In genomic region chrX:102339312-102340298, GRCh38 we compare ENCODE assay signal across 12 cellular contexts.
DNase-seq lines count a peak whose midpoint lies in the region; ATAC-seq and TF ChIP-seq lines count a peak whose summit lies in the region.
"Had no signal": no experiment of that assay in that cellular context is flagged by ENCODE, and none has a peak within 500 bp of the region (broad histone marks: within the 10 kb centered on the region; RNA-seq: fewer than 3 reads in every experiment).

No MANE protein-coding gene starts in this region.

- RAD21 ChIA-PET in HCT116 (lab: Charles Lee; ENCODE audit: low non-redundant PET in 1 of 2, low total read pairs in 2 of 2, uncharacterized antibody in 2 of 2, unreplicated experiment in 2 of 2): no interaction called here

- no peaks in the 10 kb centered on the region for H3K4me1 ChIP-seq in HCT116 (ENCODE audit: control insufficient read depth in 1 of 2, insufficient read depth in 2 of 2, low read length in 2 of 2)
- H3K4me1 ChIP-seq: adrenal gland had no signal

- no peaks in the 10 kb centered on the region for H3K4me1 Mint-ChIP-seq in activated naive CD4-positive, alpha-beta T cell treated with anti-CD3 and anti-CD28 coated beads for 36 hours (ENCODE audit: low read depth)

- CTCF ChIA-PET in activated naive CD4-positive, alpha-beta T cell treated with anti-CD3 and anti-CD28 coated beads for 36 hours (lab: Charles Lee): no interaction called here
- CTCF ChIA-PET in HCT116 (lab: Charles Lee): no interaction called here

- no peaks in the 10 kb centered on the region for H3K27me3 Mint-ChIP-seq in activated naive CD4-positive, alpha-beta T cell treated with anti-CD3 and anti-CD28 coated beads for 36 hours (ENCODE audit: low read depth)

- in situ Hi-C loops in GM13976 (cut with MboI; ENCODE audit: low sequenced_read_pairs, unreplicated experiment): no loop called here

- no peaks in the 10 kb centered on the region for H3K79me2 ChIP-seq in HCT116 (ENCODE audit: insufficient read depth, low read length)

- H2AFZ ChIP-seq in HCT116 (ENCODE audit: low read depth, low read length, poor library complexity, severe bottlenecking): no peak overlapping the region

- BruUV-seq in HCT116 (replicated peaks; lab: Mats Ljungman, UMichigan): no TSS peak

- no peaks in the 10 kb centered on the region for H3K9me2 ChIP-seq in HCT116 (ENCODE audit: insufficient read depth)

- H3K27me3 ChIP-seq in HCT116 (ENCODE audit: insufficient read depth, low read length): no peaks in the 10 kb centered on the region; the same call in 1 of the 2 replicates

- H3K27ac ChIP-seq in HCT116 (ENCODE audit: low read depth, low read length) (no peak overlapping the region), coronary artery (no peak overlapping the region)
- H3K27ac ChIP-seq: VCaP had no signal

- DNase-seq in activated naive CD4-positive, alpha-beta T cell treated with Interleukin-2 at 50 U/mL for 16 hours: peak; percentile 3
- DNase-seq in activated naive CD4-positive, alpha-beta T cell treated with anti-CD3 and anti-CD28 coated beads for 36 hours: no peak
- DNase-seq in HCT116 (ENCODE audit: low read depth, low spot score): no peak
- peak; percentile 59 for DNase-seq in coronary artery (ENCODE audit: low spot score)
- DNase-seq in stimulated activated CD8-positive, alpha-beta memory T cell treated with anti-CD3 and anti-CD28 coated beads, Interleukin-4, amount 100 ng/mL, for 48 hours: peak; percentile 22
- DNase-seq in foreskin fibroblast: no peak
- DNase-seq in GM13976 (ENCODE audit: low spot score): no peak
- DNase-seq: AML-193, OCI-M1 had no signal

- H3K36me3 ChIP-seq in HCT116 (ENCODE audit: control insufficient read depth in 1 of 2, insufficient read depth in 2 of 2, low read length in 2 of 2): no peaks in the 10 kb centered on the region
- H3K36me3 ChIP-seq: adrenal gland had no signal

- peak; percentile 75 for ATAC-seq in HCT116
- ATAC-seq in GM21390 (IDR thresholded peaks at IDR 0.05; ENCODE audit: unreplicated experiment): no peak

- H3K9me3 ChIP-seq in HCT116 (ENCODE audit: control insufficient read depth in 1 of 2, insufficient read depth in 1 of 2, low read depth in 1 of 2, low read length in 2 of 2): no peaks in the 10 kb centered on the region
- H3K9me3 ChIP-seq: adrenal gland had no signal

- TF ChIP-seq RAD21 in HCT116 (IDR thresholded peaks at IDR 0.05; ENCODE audit: low read depth): no peak

- H3K4me3 ChIP-seq in HCT116 (replicated peaks in 1 of 2; ENCODE audit: low read depth in 1 of 2, low read length in 2 of 2): no peak overlapping the region
- H3K4me3 ChIP-seq in coronary artery: no peak overlapping the region
- no peak overlapping the region for H3K4me3 ChIP-seq in foreskin fibroblast (ENCODE audit: low read depth in 1 of 2, low read length in 2 of 2)
- H3K4me3 ChIP-seq: adrenal gland had no signal

- no peak for TF ChIP-seq CTCF in HCT116 (IDR thresholded peaks at IDR 0.05 in 2 of 3, conservative IDR thresholded peaks at IDR 0.05 in 1 of 3; ENCODE audit: borderline replicate concordance in 1 of 3, insufficient read depth in 1 of 3, low read depth in 2 of 3, low read length in 2 of 3)
- no peak for TF ChIP-seq CTCF in coronary artery (IDR thresholded peaks at IDR 0.05)
- TF ChIP-seq CTCF in foreskin fibroblast (IDR thresholded peaks at IDR 0.05; ENCODE audit: low read depth, low read length): no peak
- TF ChIP-seq CTCF in GM13976 (IDR thresholded peaks at IDR 0.05; ENCODE audit: borderline replicate concordance, control extremely low read depth, extremely low read depth, insufficient read depth, missing control alignments): no peak

- TF ChIP-seq POLR2A in HCT116 (IDR thresholded peaks at IDR 0.05; ENCODE audit: borderline replicate concordance, extremely low read depth, insufficient read depth, insufficient read length): no peak

- H3K9me3 Mint-ChIP-seq in activated naive CD4-positive, alpha-beta T cell treated with anti-CD3 and anti-CD28 coated beads for 36 hours: no peaks in the 10 kb centered on the region

- no peak overlapping the region for H3K9ac ChIP-seq in HCT116 (ENCODE audit: low read length)

- intact Hi-C loops in activated naive CD4-positive, alpha-beta T cell treated with anti-CD3 and anti-CD28 coated beads for 36 hours (cut with micrococcal nuclease): no loop called here
- intact Hi-C loops in HCT116 (cut with micrococcal nuclease): no loop called here

- no peaks in the 10 kb centered on the region for H4K20me1 ChIP-seq in HCT116 (ENCODE audit: insufficient read depth)

- POLR2A ChIA-PET in HCT116 (lab: Charles Lee): no interaction called here

- no peak overlapping the region for H3K4me2 ChIP-seq in HCT116 (ENCODE audit: low read length)

- H3K4me3 Mint-ChIP-seq in activated naive CD4-positive, alpha-beta T cell treated with anti-CD3 and anti-CD28 coated beads for 36 hours: no peak overlapping the region

- no peak overlapping the region for H3K27ac Mint-ChIP-seq in activated naive CD4-positive, alpha-beta T cell treated with anti-CD3 and anti-CD28 coated beads for 36 hours

- H3K36me3 Mint-ChIP-seq in activated naive CD4-positive, alpha-beta T cell treated with anti-CD3 and anti-CD28 coated beads for 36 hours (ENCODE audit: low read depth): no peaks in the 10 kb centered on the region

TF ChIP-seq in HCT116, 20 proteins besides CTCF, POLR2A, EP300 and RAD21:
- TF ChIP-seq ZFX (IDR thresholded peaks at IDR 0.05): no peak
- no peak for TF ChIP-seq JUND (IDR thresholded peaks at IDR 0.05)
- no peak for TF ChIP-seq YY1 (IDR thresholded peaks at IDR 0.05; ENCODE audit: extremely low read depth, insufficient replicate concordance, low read depth, low read length)
- TF ChIP-seq ATF3 (IDR thresholded peaks at IDR 0.05): no peak
- TF ChIP-seq SIN3A (IDR thresholded peaks at IDR 0.05; ENCODE audit: low read depth): no peak
- TF ChIP-seq POLR2AphosphoS5 (IDR thresholded peaks at IDR 0.05; ENCODE audit: low read depth, low read length): no peak
- no peak for TF ChIP-seq MAX (IDR thresholded peaks at IDR 0.05)
- no peak for TF ChIP-seq ZNF274 (IDR thresholded peaks at IDR 0.05; ENCODE audit: low read depth, low read length)
- no peak for TF ChIP-seq SP1 (IDR thresholded peaks at IDR 0.05; ENCODE audit: low read depth)
- TF ChIP-seq ELF1 (IDR thresholded peaks at IDR 0.05; ENCODE audit: borderline replicate concordance, low read depth): no peak
- no peak for TF ChIP-seq ZBTB33 (IDR thresholded peaks at IDR 0.05; ENCODE audit: extremely low read depth, insufficient replicate concordance, low read length)
- TF ChIP-seq EZH2 (IDR thresholded peaks at IDR 0.05): no peak
- no peak for TF ChIP-seq CEBPB (IDR thresholded peaks at IDR 0.05; ENCODE audit: low read depth)
- TF ChIP-seq EZH2phosphoT487 (IDR thresholded peaks at IDR 0.05; ENCODE audit: borderline replicate concordance): no peak
- no peak for TF ChIP-seq REST (IDR thresholded peaks at IDR 0.05; ENCODE audit: low read depth)
- no peak for TF ChIP-seq CBX3 (IDR thresholded peaks at IDR 0.05; ENCODE audit: low read depth)
- TF ChIP-seq TCF7L2 (IDR thresholded peaks at IDR 0.05; ENCODE audit: borderline replicate concordance, extremely low read depth, insufficient read depth, insufficient read length): no peak
- TF ChIP-seq EGR1 (IDR thresholded peaks at IDR 0.05; ENCODE audit: low read depth): no peak

Comparison
In these comparisons a context has a peak if more than half of its experiments do, and no peak if none do; other contexts are left out.
1. DNase-seq: peak in activated naive CD4-positive, alpha-beta T cell treated with Interleukin-2 at 50 U/mL for 16 hours (single experiment), coronary artery (single experiment) and stimulated activated CD8-positive, alpha-beta memory T cell treated with anti-CD3 and anti-CD28 coated beads, Interleukin-4, amount 100 ng/mL, for 48 hours (single experiment); none in activated naive CD4-positive, alpha-beta T cell treated with anti-CD3 and anti-CD28 coated beads for 36 hours (single experiment), HCT116 (single experiment), foreskin fibroblast (0 of 2) and GM13976 (single experiment).